ENCODE assay signal across 29 cellular contexts in genomic region chr10:55466806-55467504, GRCh38.
"Had no signal": no experiment of that assay in that cellular context is flagged by ENCODE, and none has a peak within 500 bp of the region (broad histone marks: within the 10 kb centered on the region; RNA-seq: fewer than 3 reads in every experiment).

No MANE protein-coding gene starts in this region.

- H3K36me3 Mint-ChIP-seq: activated CD8-positive, alpha-beta memory T cell treated with anti-CD3 and anti-CD28 coated beads, Interleukin-2, amount 10 ng/mL, durations not matched to agents 7 days and 5 days; activated naive CD4-positive, alpha-beta T cell treated with anti-CD3 and anti-CD28 coated beads, Interleukin-2, amount 50 U/mL, for 24 hours; type B pancreatic cell had no signal

- DNase-seq: activated CD4-positive, alpha-beta T cell treated with anti-CD3 and anti-CD28 coated beads for 36 hours; activated CD4-positive, CD25-positive, alpha-beta regulatory T cell; activated CD8-positive, alpha-beta memory T cell treated with anti-CD3 and anti-CD28 coated beads, Interleukin-2, amount 10 ng/mL, durations not matched to agents 7 days and 5 days; activated CD8-positive, alpha-beta T cell treated with anti-CD3 and anti-CD28 coated beads, Interleukin-2, amount 10 ng/mL, durations not matched to agents 7 days and 5 days; activated naive CD8-positive, alpha-beta T cell treated with anti-CD3 and anti-CD28 coated beads, Interleukin-2, amount 50 U/mL, for 24 hours; activated T-cell treated with anti-CD3 and anti-CD28 coated beads, Interleukin-2, amount 50 U/mL, for 48 hours; cerebellar nuclear complex; colonic mucosa; effector CD8-positive, alpha-beta T cell; erythroblast; gastrocnemius medialis; mesendoderm; mucosa of descending colon; pancreas; psoas muscle; spleen; stimulated activated CD4-positive, alpha-beta T cell treated with anti-CD3 and anti-CD28 coated beads, Interleukin-2, amount 100 ng/mL, for 48 hours; stimulated activated naive CD4-positive, alpha-beta T cell treated with Interleukin-2 at 50 U/mL for 16 hours; T-helper 1 cell; uterus had no signal

- H3K4me3 ChIP-seq: colonic mucosa, gastrocnemius medialis, lung, mucosa of descending colon, pancreas, psoas muscle, spleen, thoracic aorta, uterus had no signal

- H3K9me3 ChIP-seq: colonic mucosa, gastrocnemius medialis, mucosa of descending colon, neutrophil, psoas muscle, spleen, thoracic aorta, uterus had no signal

- H3K27ac ChIP-seq: colonic mucosa, neutrophil, pancreas, psoas muscle, spleen, uterus had no signal

- H3K9me3 Mint-ChIP-seq: type B pancreatic cell had no signal

- H3K27ac Mint-ChIP-seq: activated CD4-positive, alpha-beta T cell treated with anti-CD3 and anti-CD28 coated beads for 36 hours; activated CD8-positive, alpha-beta memory T cell treated with anti-CD3 and anti-CD28 coated beads, Interleukin-2, amount 10 ng/mL, durations not matched to agents 7 days and 5 days; activated CD8-positive, alpha-beta T cell treated with anti-CD3 and anti-CD28 coated beads, Interleukin-2, amount 10 ng/mL, durations not matched to agents 7 days and 5 days; activated naive CD4-positive, alpha-beta T cell treated with anti-CD3 and anti-CD28 coated beads, Interleukin-2, amount 50 U/mL, for 24 hours; activated naive CD8-positive, alpha-beta T cell treated with anti-CD3 and anti-CD28 coated beads, Interleukin-2, amount 50 U/mL, for 24 hours; activated T-helper 2 cell treated with anti-CD3 and anti-CD28 coated beads, Interferon-gamma antibody, Interleukin-2, Interleukin-4, amounts not matched to agents 10 μg/mL and 5 μg/mL and 100 μg/mL, durations not matched to agents 14 hours and 24 hours and 36 hours; nephron; T-helper 2 cell treated with Interferon-gamma antibody and Interleukin-4, amounts not matched to agents 5 μg/mL and 100 μg/mL, for 36 hours; type B pancreatic cell had no signal

- H3K4me3 Mint-ChIP-seq: activated CD4-positive, alpha-beta T cell treated with anti-CD3 and anti-CD28 coated beads for 36 hours; activated CD8-positive, alpha-beta memory T cell treated with anti-CD3 and anti-CD28 coated beads, Interleukin-2, amount 10 ng/mL, durations not matched to agents 7 days and 5 days; activated CD8-positive, alpha-beta T cell treated with anti-CD3 and anti-CD28 coated beads, Interleukin-2, amount 10 ng/mL, durations not matched to agents 7 days and 5 days; activated naive CD4-positive, alpha-beta T cell treated with anti-CD3 and anti-CD28 coated beads, Interleukin-2, amount 50 U/mL, for 24 hours; activated naive CD8-positive, alpha-beta T cell treated with anti-CD3 and anti-CD28 coated beads, Interleukin-2, amount 50 U/mL, for 24 hours; nephron; T-helper 2 cell treated with Interferon-gamma antibody and Interleukin-4, amounts not matched to agents 5 μg/mL and 100 μg/mL, for 36 hours; type B pancreatic cell had no signal

- H3K27me3 ChIP-seq: colonic mucosa, gastrocnemius medialis, neutrophil, pancreas, spleen, uterus had no signal

- H3K4me1 ChIP-seq: colonic mucosa, gastrocnemius medialis, pancreas, psoas muscle, spleen, uterus had no signal

- H3K4me1 Mint-ChIP-seq: activated CD4-positive, alpha-beta T cell treated with anti-CD3 and anti-CD28 coated beads for 36 hours; activated CD8-positive, alpha-beta memory T cell treated with anti-CD3 and anti-CD28 coated beads, Interleukin-2, amount 10 ng/mL, durations not matched to agents 7 days and 5 days; activated naive CD4-positive, alpha-beta T cell treated with anti-CD3 and anti-CD28 coated beads, Interleukin-2, amount 50 U/mL, for 24 hours; activated naive CD8-positive, alpha-beta T cell treated with anti-CD3 and anti-CD28 coated beads, Interleukin-2, amount 50 U/mL, for 24 hours; nephron had no signal

- H3K27me3 Mint-ChIP-seq: activated CD4-positive, alpha-beta T cell treated with anti-CD3 and anti-CD28 coated beads for 36 hours; activated CD8-positive, alpha-beta memory T cell treated with anti-CD3 and anti-CD28 coated beads, Interleukin-2, amount 10 ng/mL, durations not matched to agents 7 days and 5 days; activated naive CD4-positive, alpha-beta T cell treated with anti-CD3 and anti-CD28 coated beads, Interleukin-2, amount 50 U/mL, for 24 hours; activated naive CD8-positive, alpha-beta T cell treated with anti-CD3 and anti-CD28 coated beads, Interleukin-2, amount 50 U/mL, for 24 hours; type B pancreatic cell had no signal

- H3K36me3 ChIP-seq: colonic mucosa, gastrocnemius medialis, neutrophil, pancreas, spleen, thoracic aorta, uterus had no signal

- ATAC-seq: activated CD4-positive, alpha-beta T cell treated with anti-CD3 and anti-CD28 coated beads for 36 hours; activated CD8-positive, alpha-beta memory T cell treated with anti-CD3 and anti-CD28 coated beads, Interleukin-2, amount 10 ng/mL, durations not matched to agents 7 days and 5 days; activated CD8-positive, alpha-beta T cell treated with anti-CD3 and anti-CD28 coated beads, Interleukin-2, amount 10 ng/mL, durations not matched to agents 7 days and 5 days; activated naive CD8-positive, alpha-beta T cell treated with anti-CD3 and anti-CD28 coated beads, Interleukin-2, amount 50 U/mL, for 24 hours; gastrocnemius medialis; left lobe of liver; mucosa of descending colon; pancreas; psoas muscle had no signal
